ENCODE assay signal across 39 cellular contexts in the genomic region with DNA sequence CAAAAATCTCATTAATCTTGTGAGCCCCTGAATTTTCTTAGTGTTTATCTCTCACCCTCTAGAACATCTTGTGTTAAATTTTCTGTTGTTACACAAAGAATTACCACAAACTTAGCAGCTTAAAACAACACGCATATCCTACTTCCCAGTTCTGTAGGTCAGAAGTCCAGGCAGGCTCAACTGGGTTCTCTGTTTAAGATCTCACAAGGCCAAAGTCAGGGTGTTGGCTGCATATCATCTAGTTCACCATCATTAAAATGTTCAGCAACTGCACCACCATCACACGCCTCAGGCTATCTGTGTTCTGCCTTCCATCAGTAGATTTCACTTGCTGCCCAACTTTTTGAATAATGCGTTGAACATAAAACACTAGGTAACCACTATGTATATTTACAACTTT.
"Had no signal": no experiment of that assay in that cellular context is flagged by ENCODE, and none has a peak within 500 bp of the region (broad histone marks: within the 10 kb centered on the region; RNA-seq: fewer than 3 reads in every experiment).

No MANE protein-coding gene starts in this region.

- ATAC-seq: activated naive CD4-positive, alpha-beta T cell treated with anti-CD3 and anti-CD28 coated beads, Interleukin-2, amount 50 U/mL, for 72 hours; activated naive CD8-positive, alpha-beta T cell treated with anti-CD3 and anti-CD28 coated beads, Interleukin-2, amount 50 U/mL, for 24 hours; activated T-cell treated with anti-CD3 and anti-CD28 coated beads, Interleukin-2, amount 50 U/mL, for 4 hours; activated T-cell treated with anti-CD3 and anti-CD28 coated beads, Interleukin-2, amount 50 U/mL, for 72 hours; activated T-helper 17 cell treated with anti-CD3 and anti-CD28 coated beads, Interleukin-2, amount 50 U/mL, for 72 hours; body of pancreas had no signal

- H3K9me3 Mint-ChIP-seq: activated naive CD4-positive, alpha-beta T cell treated with anti-CD3 and anti-CD28 coated beads for 36 hours; activated naive CD4-positive, alpha-beta T cell treated with anti-CD3 and anti-CD28 coated beads, Interleukin-2, amount 10 ng/mL, durations not matched to agents 7 days and 5 days; activated naive CD4-positive, alpha-beta T cell treated with anti-CD3 and anti-CD28 coated beads, Interleukin-2, amount 50 U/mL, for 24 hours; activated naive CD8-positive, alpha-beta T cell treated with anti-CD3 and anti-CD28 coated beads, Interleukin-2, amount 10 ng/mL, durations not matched to agents 7 days and 5 days; activated T-cell treated with anti-CD3 and anti-CD28 coated beads, Interleukin-2, amount 50 U/mL, for 24 hours; activated T-cell treated with anti-CD3 and anti-CD28 coated beads, Interleukin-2, amount 50 U/mL, for 4 hours; activated T-helper 1 cell treated with anti-CD3 and anti-CD28 coated beads, Interleukin-12 subunit alpha, Interleukin-12 subunit beta, Interleukin-2, Interleukin-4 antibody, amounts not matched to agents 30 ng/mL and 10 ng/mL and 1 ng/mL, durations not matched to agents 14 hours and 24 hours and 36 hours; activated T-helper 17 cell treated with anti-CD3 and anti-CD28 coated beads, Interleukin-2, amount 50 U/mL, for 72 hours; activated T-helper 2 cell treated with anti-CD3 and anti-CD28 coated beads, Interferon-gamma antibody, Interleukin-2, Interleukin-4, amounts not matched to agents 10 μg/mL and 5 μg/mL and 100 μg/mL, durations not matched to agents 14 hours and 24 hours and 36 hours; brain; central memory CD8-positive, alpha-beta T cell had no signal

- H3K27ac Mint-ChIP-seq: activated naive CD4-positive, alpha-beta T cell treated with anti-CD3 and anti-CD28 coated beads for 36 hours; activated naive CD4-positive, alpha-beta T cell treated with anti-CD3 and anti-CD28 coated beads, Interleukin-2, amount 10 ng/mL, durations not matched to agents 7 days and 5 days; activated naive CD4-positive, alpha-beta T cell treated with anti-CD3 and anti-CD28 coated beads, Interleukin-2, amount 50 U/mL, for 24 hours; activated naive CD4-positive, alpha-beta T cell treated with anti-CD3 and anti-CD28 coated beads, Interleukin-2, amount 50 U/mL, for 72 hours; activated naive CD8-positive, alpha-beta T cell; activated naive CD8-positive, alpha-beta T cell treated with anti-CD3 and anti-CD28 coated beads for 36 hours; activated naive CD8-positive, alpha-beta T cell treated with anti-CD3 and anti-CD28 coated beads, Interleukin-2, amount 10 ng/mL, durations not matched to agents 7 days and 5 days; activated naive CD8-positive, alpha-beta T cell treated with anti-CD3 and anti-CD28 coated beads, Interleukin-2, amount 50 U/mL, for 24 hours; activated T-cell treated with anti-CD3 and anti-CD28 coated beads, Interleukin-2, amount 50 U/mL, for 24 hours; activated T-cell treated with anti-CD3 and anti-CD28 coated beads, Interleukin-2, amount 50 U/mL, for 72 hours; activated T-helper 1 cell treated with anti-CD3 and anti-CD28 coated beads, Interleukin-12 subunit alpha, Interleukin-12 subunit beta, Interleukin-2, Interleukin-4 antibody, amounts not matched to agents 30 ng/mL and 10 ng/mL and 1 ng/mL, durations not matched to agents 14 hours and 24 hours and 36 hours; activated T-helper 17 cell treated with anti-CD3 and anti-CD28 coated beads, Interleukin-2, amount 50 U/mL, for 72 hours; activated T-helper 2 cell treated with anti-CD3 and anti-CD28 coated beads, Interferon-gamma antibody, Interleukin-2, Interleukin-4, amounts not matched to agents 10 μg/mL and 5 μg/mL and 100 μg/mL, durations not matched to agents 14 hours and 24 hours and 36 hours; brain had no signal

- H3K4me1 Mint-ChIP-seq: activated naive CD4-positive, alpha-beta T cell treated with anti-CD3 and anti-CD28 coated beads, Interleukin-2, amount 10 ng/mL, durations not matched to agents 7 days and 5 days; activated naive CD4-positive, alpha-beta T cell treated with anti-CD3 and anti-CD28 coated beads, Interleukin-2, amount 50 U/mL, for 24 hours; activated naive CD8-positive, alpha-beta T cell treated with anti-CD3 and anti-CD28 coated beads for 36 hours; activated naive CD8-positive, alpha-beta T cell treated with anti-CD3 and anti-CD28 coated beads, Interleukin-2, amount 10 ng/mL, durations not matched to agents 7 days and 5 days; activated naive CD8-positive, alpha-beta T cell treated with anti-CD3 and anti-CD28 coated beads, Interleukin-2, amount 50 U/mL, for 24 hours; activated T-helper 17 cell treated with anti-CD3 and anti-CD28 coated beads, Interleukin-2, amount 50 U/mL, for 72 hours; brain; central memory CD8-positive, alpha-beta T cell had no signal

- H3K36me3 ChIP-seq: adrenal gland, ascending aorta, brain microvascular endothelial cell, breast epithelium, cardiac muscle cell had no signal

- H3K4me1 ChIP-seq: adrenal gland, ascending aorta, body of pancreas, breast epithelium had no signal

- H3K4me3 Mint-ChIP-seq: activated naive CD4-positive, alpha-beta T cell treated with anti-CD3 and anti-CD28 coated beads for 36 hours; activated naive CD4-positive, alpha-beta T cell treated with anti-CD3 and anti-CD28 coated beads, Interleukin-2, amount 10 ng/mL, durations not matched to agents 7 days and 5 days; activated naive CD4-positive, alpha-beta T cell treated with anti-CD3 and anti-CD28 coated beads, Interleukin-2, amount 50 U/mL, for 24 hours; activated naive CD8-positive, alpha-beta T cell; activated naive CD8-positive, alpha-beta T cell treated with anti-CD3 and anti-CD28 coated beads for 36 hours; activated naive CD8-positive, alpha-beta T cell treated with anti-CD3 and anti-CD28 coated beads, Interleukin-2, amount 10 ng/mL, durations not matched to agents 7 days and 5 days; activated naive CD8-positive, alpha-beta T cell treated with anti-CD3 and anti-CD28 coated beads, Interleukin-2, amount 50 U/mL, for 24 hours; activated T-cell treated with anti-CD3 and anti-CD28 coated beads, Interleukin-2, amount 50 U/mL, for 24 hours; activated T-cell treated with anti-CD3 and anti-CD28 coated beads, Interleukin-2, amount 50 U/mL, for 4 hours; activated T-cell treated with anti-CD3 and anti-CD28 coated beads, Interleukin-2, amount 50 U/mL, for 72 hours; activated T-helper 1 cell treated with anti-CD3 and anti-CD28 coated beads, Interleukin-12 subunit alpha, Interleukin-12 subunit beta, Interleukin-2, Interleukin-4 antibody, amounts not matched to agents 30 ng/mL and 10 ng/mL and 1 ng/mL, durations not matched to agents 14 hours and 24 hours and 36 hours; activated T-helper 17 cell treated with anti-CD3 and anti-CD28 coated beads, Interleukin-2, amount 50 U/mL, for 72 hours; brain; central memory CD8-positive, alpha-beta T cell had no signal

- H3K4me3 ChIP-seq: adrenal gland, ascending aorta, body of pancreas, breast epithelium, cardiac muscle cell had no signal

- DNase-seq: activated effector memory CD4-positive, alpha-beta T cell treated with anti-CD3 and anti-CD28 coated beads, Interleukin-2, amount 50 U/mL, for 16 hours; activated effector memory CD4-positive, alpha-beta T cell treated with Interleukin-2 at 50 U/mL for 16 hours; activated gamma-delta T cell; activated gamma-delta T cell treated with Interleukin-2 at 50 U/mL for 16 hours; activated naive CD4-positive, alpha-beta T cell; activated naive CD4-positive, alpha-beta T cell treated with anti-CD3 and anti-CD28 coated beads for 36 hours; activated naive CD4-positive, alpha-beta T cell treated with anti-CD3 and anti-CD28 coated beads, Interleukin-2, amount 10 ng/mL, durations not matched to agents 7 days and 5 days; activated naive CD4-positive, alpha-beta T cell treated with anti-CD3 and anti-CD28 coated beads, Interleukin-2, amount 50 U/mL, for 16 hours; activated naive CD4-positive, alpha-beta T cell treated with Interleukin-2 at 50 U/mL for 16 hours; activated naive CD8-positive, alpha-beta T cell treated with anti-CD3 and anti-CD28 coated beads for 36 hours; activated naive CD8-positive, alpha-beta T cell treated with anti-CD3 and anti-CD28 coated beads, Interleukin-2, amount 10 ng/mL, durations not matched to agents 7 days and 5 days; activated naive CD8-positive, alpha-beta T cell treated with anti-CD3 and anti-CD28 coated beads, Interleukin-2, amount 50 U/mL, for 24 hours; activated T-cell treated with anti-CD3 and anti-CD28 coated beads for 4 hours; activated T-cell treated with anti-CD3 and anti-CD28 coated beads, Interleukin-2, amount 50 U/mL, for 1 hour; activated T-cell treated with anti-CD3 and anti-CD28 coated beads, Interleukin-2, amount 50 U/mL, for 24 hours; activated T-cell treated with anti-CD3 and anti-CD28 coated beads, Interleukin-2, amount 50 U/mL, for 4 hours; activated T-cell treated with anti-CD3 and anti-CD28 coated beads, Interleukin-2, amount 50 U/mL, for 48 hours; activated T-cell treated with anti-CD3 and anti-CD28 coated beads, Interleukin-2, amount 50 U/mL, for 72 hours; adrenal gland; amniotic stem cell; amygdala; anterior cingulate cortex; aorta; body of pancreas; brain microvascular endothelial cell; caudate nucleus; central memory CD4-positive, alpha-beta T cell; cerebellar nuclear complex had no signal

- H3K27me3 Mint-ChIP-seq: activated naive CD4-positive, alpha-beta T cell treated with anti-CD3 and anti-CD28 coated beads, Interleukin-2, amount 10 ng/mL, durations not matched to agents 7 days and 5 days; activated naive CD4-positive, alpha-beta T cell treated with anti-CD3 and anti-CD28 coated beads, Interleukin-2, amount 50 U/mL, for 24 hours; activated naive CD8-positive, alpha-beta T cell treated with anti-CD3 and anti-CD28 coated beads for 36 hours; activated naive CD8-positive, alpha-beta T cell treated with anti-CD3 and anti-CD28 coated beads, Interleukin-2, amount 10 ng/mL, durations not matched to agents 7 days and 5 days; activated naive CD8-positive, alpha-beta T cell treated with anti-CD3 and anti-CD28 coated beads, Interleukin-2, amount 50 U/mL, for 24 hours; activated T-cell treated with anti-CD3 and anti-CD28 coated beads, Interleukin-2, amount 50 U/mL, for 24 hours; activated T-helper 17 cell treated with anti-CD3 and anti-CD28 coated beads, Interleukin-2, amount 50 U/mL, for 72 hours; central memory CD8-positive, alpha-beta T cell had no signal

- H3K36me3 Mint-ChIP-seq: activated naive CD4-positive, alpha-beta T cell treated with anti-CD3 and anti-CD28 coated beads, Interleukin-2, amount 10 ng/mL, durations not matched to agents 7 days and 5 days; activated naive CD4-positive, alpha-beta T cell treated with anti-CD3 and anti-CD28 coated beads, Interleukin-2, amount 50 U/mL, for 24 hours; activated naive CD4-positive, alpha-beta T cell treated with anti-CD3 and anti-CD28 coated beads, Interleukin-2, amount 50 U/mL, for 72 hours; activated naive CD8-positive, alpha-beta T cell; activated naive CD8-positive, alpha-beta T cell treated with anti-CD3 and anti-CD28 coated beads for 36 hours; activated naive CD8-positive, alpha-beta T cell treated with anti-CD3 and anti-CD28 coated beads, Interleukin-2, amount 10 ng/mL, durations not matched to agents 7 days and 5 days; brain had no signal

- H3K9me3 ChIP-seq: adrenal gland, ascending aorta, body of pancreas, breast epithelium had no signal

- H3K27me3 ChIP-seq: adrenal gland, ascending aorta, body of pancreas, brain microvascular endothelial cell, cardiac muscle cell had no signal

- H3K27ac ChIP-seq: adrenal gland, ascending aorta, body of pancreas, brain microvascular endothelial cell, breast epithelium, cardiac muscle cell had no signal
